Comparison of ENCODE assay signal across 13 cellular contexts in the genomic region with DNA sequence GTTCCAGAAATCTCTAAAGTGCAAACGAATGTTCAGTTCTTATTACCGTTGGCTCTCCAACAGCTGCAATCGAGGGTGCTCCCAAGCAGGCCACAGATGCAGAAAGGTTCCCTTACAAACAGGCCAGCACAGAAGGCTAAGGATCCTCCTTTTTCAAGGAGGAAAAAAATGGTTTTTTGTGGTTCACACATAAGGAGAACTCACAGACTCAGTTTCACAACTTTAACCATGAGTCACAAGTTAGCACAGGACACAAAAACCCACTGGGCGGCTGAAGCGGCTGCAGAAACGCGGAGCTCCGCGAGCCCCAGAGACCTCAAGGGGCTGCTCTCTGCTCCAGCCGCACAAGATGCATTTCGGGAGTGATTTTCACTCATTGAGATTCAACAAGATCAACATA.
"Had no signal": no experiment of that assay in that cellular context is flagged by ENCODE, and none has a peak within 500 bp of the region (broad histone marks: within the 10 kb centered on the region; RNA-seq: fewer than 3 reads in every experiment).

No MANE protein-coding gene starts in this region.

- ATAC-seq: activated CD4-positive, alpha-beta T cell treated with anti-CD3 and anti-CD28 coated beads for 36 hours; foreskin keratinocyte had no signal

- H3K9me3 ChIP-seq: esophagus squamous epithelium, pancreas, uterus had no signal

- DNase-seq: activated CD4-positive, alpha-beta memory T cell treated with anti-CD3 and anti-CD28 coated beads, Interleukin-2, amount 10 ng/mL, durations not matched to agents 7 days and 5 days; activated CD4-positive, alpha-beta T cell treated with anti-CD3 and anti-CD28 coated beads for 36 hours; activated CD8-positive, alpha-beta memory T cell treated with anti-CD3 and anti-CD28 coated beads, Interleukin-2, amount 50 U/mL, for 4 hours; activated gamma-delta T cell treated with Interleukin-2 at 50 U/mL for 16 hours; activated naive CD8-positive, alpha-beta T cell treated with anti-CD3 and anti-CD28 coated beads, Interleukin-2, amount 10 ng/mL, durations not matched to agents 7 days and 5 days; activated T-cell treated with anti-CD3 and anti-CD28 coated beads, Interleukin-2, amount 50 U/mL, for 72 hours; esophagus squamous epithelium; foreskin keratinocyte; pancreas; small intestine; T1000; uterus; WERI-Rb-1 had no signal

- H3K27ac ChIP-seq: esophagus squamous epithelium, foreskin keratinocyte, pancreas, uterus, WERI-Rb-1 had no signal

- H3K4me3 ChIP-seq: esophagus squamous epithelium, pancreas, uterus had no signal

- H3K4me1 ChIP-seq: esophagus squamous epithelium, foreskin keratinocyte, pancreas, uterus had no signal

- H3K27me3 ChIP-seq: foreskin keratinocyte, pancreas, uterus had no signal

- H3K36me3 ChIP-seq: esophagus squamous epithelium, pancreas, uterus, WERI-Rb-1 had no signal
